In genomic region chr3:122322095-122323075, GRCh38 we compare ENCODE assay signal across 13 cellular contexts. TPM values are rescaled to one million over a fixed set of nuclear protein-coding genes. Genes with fewer than 3 reads are reported as not detected.
DNase-seq lines count a peak whose midpoint lies in the region; ATAC-seq, FAIRE-seq and TF ChIP-seq lines count a peak whose summit lies in the region.
"Had no signal": no experiment of that assay in that cellular context is flagged by ENCODE, and none has a peak within 500 bp of the region (broad histone marks: within the 10 kb centered on the region; RNA-seq: fewer than 3 reads in every experiment).

No MANE protein-coding gene starts in this region.

- no peaks in the 10 kb centered on the region for H3K36me3 Mint-ChIP-seq in T-helper 17 cell (ENCODE audit: low read depth)
- H3K36me3 Mint-ChIP-seq in naive thymus-derived CD8-positive, alpha-beta T cell: peaks cover 0 to 16% (median 10%) of the 10 kb centered on the region in 3 donors

- ATAC-seq in GM21717 (IDR thresholded peaks at IDR 0.05; ENCODE audit: unreplicated experiment) (peak; percentile 70), T-helper 17 cell (peak; percentile 99)
- peak; percentile 99 to 100 for ATAC-seq in naive thymus-derived CD8-positive, alpha-beta T cell
- ATAC-seq: foreskin keratinocyte, left lobe of liver, Panc1 had no signal

- H3K9me3 Mint-ChIP-seq in naive thymus-derived CD8-positive, alpha-beta T cell: peaks cover 0 to 30% (median 6%) of the 10 kb centered on the region in 9 donors

- no peak for TF ChIP-seq CTCF in right atrium auricular region (IDR thresholded peaks at IDR 0.05)

- no peak overlapping the region for H3K4me3 ChIP-seq in right atrium auricular region
- H3K4me3 ChIP-seq: cardiac muscle cell had no signal

- peak; percentile 53 for FAIRE-seq in GM12892 (lab: Jason Lieb, UNC)

- no peaks in the 10 kb centered on the region for H3K27me3 ChIP-seq in right atrium auricular region
- H3K27me3 ChIP-seq: cardiac muscle cell, foreskin keratinocyte had no signal

- H3K9me3 ChIP-seq in T-helper 17 cell (ENCODE audit: control insufficient read depth, low read length, poor library complexity, severe bottlenecking) (no peaks in the 10 kb centered on the region), right atrium auricular region (peaks cover 0 to 16% of the 10 kb centered on the region in 2 donors)

- peaks cover 12% of the 10 kb centered on the region for H3K4me1 Mint-ChIP-seq in T-helper 17 cell
- peaks cover 12 to 24% (median 21%) of the 10 kb centered on the region in 4 donors for H3K4me1 Mint-ChIP-seq in naive thymus-derived CD8-positive, alpha-beta T cell

- peak overlapping the region; percentile 47 for H3K4me3 Mint-ChIP-seq in T-helper 17 cell
- H3K4me3 Mint-ChIP-seq in naive thymus-derived CD8-positive, alpha-beta T cell: peak overlapping the region in 7 of 10 donors; percentile 3 to 70 (median 26)

- peak overlapping the region; percentile 79 for H3K27ac Mint-ChIP-seq in T-helper 17 cell
- H3K27ac Mint-ChIP-seq in naive thymus-derived CD8-positive, alpha-beta T cell: peak overlapping the region in 6 of 10 donors; percentile 10 to 66 (median 32)

- no peak overlapping the region for H3K27ac ChIP-seq in right atrium auricular region
- H3K27ac ChIP-seq: cardiac muscle cell, foreskin keratinocyte, parathyroid adenoma had no signal

- DNase-seq in GM12892 (ENCODE audit: insufficient read length): no peak
- DNase-seq in T-helper 17 cell: peak in 2 of 3 donors; percentile 20 to 25
- DNase-seq in naive thymus-derived CD8-positive, alpha-beta T cell: peak in 8 of 10 donors; percentile 13 to 70 (median 51)
- DNase-seq in right atrium auricular region (ENCODE audit: low spot score): no peak
- DNase-seq in NCI-H2107 treated with DMSO at 0.1 percent for 48 hours (lab: John Stamatoyannopoulos, UW; ENCODE audit: unreplicated experiment): no peak
- DNase-seq in HUDEP-2 (lab: John Stamatoyannopoulos, UW; ENCODE audit: unreplicated experiment in 76 of 76): no peak
- DNase-seq: foreskin keratinocyte, NCI-H1417 had no signal

- no peaks in the 10 kb centered on the region for H3K27me3 Mint-ChIP-seq in T-helper 17 cell
- H3K27me3 Mint-ChIP-seq in naive thymus-derived CD8-positive, alpha-beta T cell: peaks cover 0 to 8% (median 2%) of the 10 kb centered on the region in 5 donors

- no peaks in the 10 kb centered on the region for H3K4me1 ChIP-seq in right atrium auricular region

- POLR2A ChIA-PET in naive thymus-derived CD8-positive, alpha-beta T cell (lab: Charles Lee): interaction anchor here (0.6 to 1.5 kb wide), 3 partner anchors 61 to 64 kb away, joined by 3 to 5 read pairs (median 3); partner anchors contain the start of genes FAM162A and MIX23

- TF ChIP-seq POLR2A in GM12892 (IDR thresholded peaks at IDR 0.05; ENCODE audit: low read depth, low read length): no peak

- no peaks in the 10 kb centered on the region for H3K36me3 ChIP-seq in right atrium auricular region
- H3K36me3 ChIP-seq: cardiac muscle cell had no signal

RNA-seq across cellular contexts. Expression of gene CSTA, which starts 2.7 kb away (rescaled TPM):
- polyA plus RNA-seq in GM12892 (2012; ENCODE audit: missing spikeins): 0.68 TPM
- total RNA-seq in T-helper 17 cell: 1 to 10 TPM; 1.3 to 2.2 TPM
- not detected for total RNA-seq in naive thymus-derived CD8-positive, alpha-beta T cell
- under 1 TPM in 2 of 3 donors, not detected in 1; 0.26 to 0.29 TPM for polyA plus RNA-seq in naive thymus-derived CD8-positive, alpha-beta T cell
- 1 to 10 TPM; 1.1 to 2.6 TPM for total RNA-seq in right atrium auricular region
- total RNA-seq: cardiac muscle cell had no signal
- polyA plus RNA-seq: cardiac muscle cell had no signal

Comparison
In these comparisons a context has a peak if more than half of its experiments do, and no peak if none do; other contexts are left out.
1. DNase-seq: peak in T-helper 17 cell (2 of 3) and naive thymus-derived CD8-positive, alpha-beta T cell (8 of 10); none in GM12892 (single experiment), right atrium auricular region (single experiment), NCI-H2107 treated with DMSO at 0.1 percent for 48 hours (single experiment) and HUDEP-2 (0 of 76).
2. Peak in every context shown above with its lines, with median percentiles within 50 percentile points of each other: ATAC-seq.